ENCODE assay signal across 8 cellular contexts in genomic region chr20:33664085-33664761, GRCh38. TPM values are rescaled to one million over a fixed set of nuclear protein-coding genes. Genes with fewer than 3 reads are reported as not detected.
A peak's percentile ranks its signal among the peaks of the same experiment; 100 is the strongest.
DNase-seq lines count a peak whose midpoint lies in the region; ATAC-seq and TF ChIP-seq lines count a peak whose summit lies in the region.

No MANE protein-coding gene starts in this region.

- peak; percentile 30 for DNase-seq in stimulated activated CD4-positive, alpha-beta T cell treated with anti-CD3 and anti-CD28 coated beads, Interleukin-15, amount 100 ng/mL, for 24 hours
- DNase-seq in stimulated activated CD4-positive, alpha-beta T cell treated with anti-CD3 and anti-CD28 coated beads, Interleukin-2, amount 100 ng/mL, for 24 hours = no peak
- DNase-seq in body of pancreas (no peak), G401 (ENCODE audit: low spot score) (no peak), NCI-H2107 (lab: John Stamatoyannopoulos, UW) (no peak)
- no peak for DNase-seq in effector CD8-positive, alpha-beta T cell (lab: John Stamatoyannopoulos, UW)

- H3K9me3 ChIP-seq in body of pancreas (no peaks in the 10 kb centered on the region), mucosa of rectum (ENCODE audit: control insufficient read depth in 2 of 2, low read length in 2 of 2) (no peaks in the 10 kb centered on the region)

- H3K27me3 ChIP-seq in body of pancreas = no peaks in the 10 kb centered on the region
- no peaks in the 10 kb centered on the region for H3K27me3 ChIP-seq in mucosa of rectum (ENCODE audit: control insufficient read depth in 2 of 2, insufficient read depth in 2 of 2, low read length in 2 of 2)

- no peak for TF ChIP-seq POLR2A in body of pancreas (IDR thresholded peaks at IDR 0.05)

- in situ Hi-C loops in G401 (cut with HindIII; ENCODE audit: low sequenced_read_pairs) = no loop called here

- H3K36me3 ChIP-seq in body of pancreas (replicated peaks in 1 of 2; ENCODE audit: insufficient read depth in 1 of 2, low read depth in 2 of 2) = peaks cover 0 to 3% of the 10 kb centered on the region in 2 donors
- H3K36me3 ChIP-seq in mucosa of rectum (ENCODE audit: control insufficient read depth in 2 of 2, insufficient read depth in 2 of 2, low read length in 2 of 2) = peaks cover 5 to 9% of the 10 kb centered on the region in 2 donors

- H3K27ac ChIP-seq in body of pancreas = peak overlapping the region; percentile 60 to 91 (median 88)
- H3K27ac ChIP-seq in mucosa of rectum (ENCODE audit: low read depth in 2 of 2, low read length in 2 of 2) = peak overlapping the region; percentile 72 to 93

- H3K4me1 ChIP-seq in body of pancreas (peaks cover 46% of the 10 kb centered on the region), mucosa of rectum (ENCODE audit: control insufficient read depth in 2 of 2, insufficient read depth in 2 of 2, low read length in 2 of 2) (peaks cover 37 to 39% of the 10 kb centered on the region in 2 donors)

- no peak for TF ChIP-seq CTCF in body of pancreas (IDR thresholded peaks at IDR 0.05)

- intact Hi-C loops in body of pancreas (cut with DNase I) = no loop called here

- no peak for ATAC-seq in body of pancreas
- no peak for ATAC-seq in GM21360 (IDR thresholded peaks at IDR 0.05; ENCODE audit: unreplicated experiment)

- H3K4me3 ChIP-seq in body of pancreas (peak overlapping the region; percentile 51 to 61), mucosa of rectum (ENCODE audit: low read length in 2 of 2) (peak overlapping the region; percentile 55 to 84)

- peak overlapping the region; percentile 73 to 93 for H3K9ac ChIP-seq in mucosa of rectum (ENCODE audit: low read depth in 1 of 2, low read length in 2 of 2)

- 35 to 87% methylated on average over 3 to 9 of the region's 9 CpGs for WGBS in body of pancreas, 2 donors

RNA-seq across cellular contexts. Expression of gene C20orf144, which starts 2.1 kb away (rescaled TPM):
- under 1 TPM in 1 of 2 donors, not detected in 1; 0.66 TPM for total RNA-seq in body of pancreas
- total RNA-seq in G401 (2014; rRNA removed; shearing (Covaris generic)) = 0.20 TPM in 1 of 2 replicates, not detected in the other

RNA-seq across cellular contexts. Expression of gene ACTL10, which starts 2.5 kb away (rescaled TPM):
- 1 to 10 TPM; 4.0 to 4.9 TPM for total RNA-seq in body of pancreas
- not detected in 2 replicates for total RNA-seq in G401 (2014; rRNA removed; shearing (Covaris generic))

RNA-seq across cellular contexts. Expression of gene NECAB3, which starts 10.0 kb away (rescaled TPM):
- total RNA-seq in body of pancreas = 10 to 100 TPM; 41.8 to 92.3 TPM
- total RNA-seq in G401 (2014; rRNA removed; shearing (Covaris generic)) = 69.9 and 72.1 TPM in 2 replicates

RNA-seq across cellular contexts. Expression of gene E2F1, which starts 22.0 kb away (rescaled TPM):
- under 1 TPM in 1 of 2 donors, not detected in 1; 0.66 TPM for total RNA-seq in body of pancreas
- total RNA-seq in G401 (2014; rRNA removed; shearing (Covaris generic)) = 44.1 and 44.2 TPM in 2 replicates

RNA-seq across cellular contexts. Expression of gene PXMP4, which starts 55.9 kb away (rescaled TPM):
- 1 to 10 TPM; 3.3 to 5.2 TPM for total RNA-seq in body of pancreas
- total RNA-seq in G401 (2014; rRNA removed; shearing (Covaris generic)) = 1.3 and 1.6 TPM in 2 replicates
